ENCODE assay signal across 1 cellular context in the genomic region with DNA sequence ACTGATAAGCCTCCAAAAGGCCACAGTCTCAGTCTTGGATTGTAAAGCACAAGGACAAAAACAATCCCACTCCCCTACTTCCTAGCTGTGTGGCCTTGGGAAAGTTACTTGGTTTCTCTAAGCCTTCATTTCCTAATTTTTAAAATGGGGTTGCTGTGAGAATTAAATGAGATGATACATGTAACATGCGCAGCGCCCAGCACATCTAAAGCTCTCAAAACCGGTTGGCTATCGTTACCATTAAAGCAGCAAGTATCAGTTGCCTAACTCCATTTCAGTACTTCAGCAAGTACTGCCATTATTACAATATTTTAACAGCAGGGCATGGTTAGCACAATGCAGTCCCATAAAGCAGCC.
TF ChIP-seq lines count a peak whose summit lies in the region.

No MANE protein-coding gene starts in this region.

TF ChIP-seq in WTC11, 78 proteins besides CTCF, POLR2A, EP300 and RAD21 (continued from another document):
- TF ChIP-seq, protein P1, sequence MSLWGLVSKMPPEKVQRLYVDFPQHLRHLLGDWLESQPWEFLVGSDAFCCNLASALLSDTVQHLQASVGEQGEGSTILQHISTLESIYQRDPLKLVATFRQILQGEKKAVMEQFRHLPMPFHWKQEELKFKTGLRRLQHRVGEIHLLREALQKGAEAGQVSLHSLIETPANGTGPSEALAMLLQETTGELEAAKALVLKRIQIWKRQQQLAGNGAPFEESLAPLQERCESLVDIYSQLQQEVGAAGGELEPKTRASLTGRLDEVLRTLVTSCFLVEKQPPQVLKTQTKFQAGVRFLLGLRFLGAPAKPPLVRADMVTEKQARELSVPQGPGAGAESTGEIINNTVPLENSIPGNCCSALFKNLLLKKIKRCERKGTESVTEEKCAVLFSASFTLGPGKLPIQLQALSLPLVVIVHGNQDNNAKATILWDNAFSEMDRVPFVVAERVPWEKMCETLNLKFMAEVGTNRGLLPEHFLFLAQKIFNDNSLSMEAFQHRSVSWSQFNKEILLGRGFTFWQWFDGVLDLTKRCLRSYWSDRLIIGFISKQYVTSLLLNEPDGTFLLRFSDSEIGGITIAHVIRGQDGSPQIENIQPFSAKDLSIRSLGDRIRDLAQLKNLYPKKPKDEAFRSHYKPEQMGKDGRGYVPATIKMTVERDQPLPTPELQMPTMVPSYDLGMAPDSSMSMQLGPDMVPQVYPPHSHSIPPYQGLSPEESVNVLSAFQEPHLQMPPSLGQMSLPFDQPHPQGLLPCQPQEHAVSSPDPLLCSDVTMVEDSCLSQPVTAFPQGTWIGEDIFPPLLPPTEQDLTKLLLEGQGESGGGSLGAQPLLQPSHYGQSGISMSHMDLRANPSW (CRISPR knock-in tag; conservative IDR thresholded peaks at IDR 0.05; ENCODE audit: low read depth) = no peak
- TF ChIP-seq TP53 (CRISPR knock-in tag; IDR thresholded peaks at IDR 0.05) = no peak
- TF ChIP-seq, protein P2, sequence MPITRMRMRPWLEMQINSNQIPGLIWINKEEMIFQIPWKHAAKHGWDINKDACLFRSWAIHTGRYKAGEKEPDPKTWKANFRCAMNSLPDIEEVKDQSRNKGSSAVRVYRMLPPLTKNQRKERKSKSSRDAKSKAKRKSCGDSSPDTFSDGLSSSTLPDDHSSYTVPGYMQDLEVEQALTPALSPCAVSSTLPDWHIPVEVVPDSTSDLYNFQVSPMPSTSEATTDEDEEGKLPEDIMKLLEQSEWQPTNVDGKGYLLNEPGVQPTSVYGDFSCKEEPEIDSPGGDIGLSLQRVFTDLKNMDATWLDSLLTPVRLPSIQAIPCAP (CRISPR knock-in tag; IDR thresholded peaks at IDR 0.05) = no peak
- TF ChIP-seq, protein P3, sequence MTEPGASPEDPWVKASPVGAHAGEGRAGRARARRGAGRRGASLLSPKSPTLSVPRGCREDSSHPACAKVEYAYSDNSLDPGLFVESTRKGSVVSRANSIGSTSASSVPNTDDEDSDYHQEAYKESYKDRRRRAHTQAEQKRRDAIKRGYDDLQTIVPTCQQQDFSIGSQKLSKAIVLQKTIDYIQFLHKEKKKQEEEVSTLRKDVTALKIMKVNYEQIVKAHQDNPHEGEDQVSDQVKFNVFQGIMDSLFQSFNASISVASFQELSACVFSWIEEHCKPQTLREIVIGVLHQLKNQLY (CRISPR knock-in tag; IDR thresholded peaks at IDR 0.05) = no peak
- no peak for TF ChIP-seq ZNF232 (CRISPR knock-in tag; IDR thresholded peaks at IDR 0.05)
- TF ChIP-seq, protein P4, sequence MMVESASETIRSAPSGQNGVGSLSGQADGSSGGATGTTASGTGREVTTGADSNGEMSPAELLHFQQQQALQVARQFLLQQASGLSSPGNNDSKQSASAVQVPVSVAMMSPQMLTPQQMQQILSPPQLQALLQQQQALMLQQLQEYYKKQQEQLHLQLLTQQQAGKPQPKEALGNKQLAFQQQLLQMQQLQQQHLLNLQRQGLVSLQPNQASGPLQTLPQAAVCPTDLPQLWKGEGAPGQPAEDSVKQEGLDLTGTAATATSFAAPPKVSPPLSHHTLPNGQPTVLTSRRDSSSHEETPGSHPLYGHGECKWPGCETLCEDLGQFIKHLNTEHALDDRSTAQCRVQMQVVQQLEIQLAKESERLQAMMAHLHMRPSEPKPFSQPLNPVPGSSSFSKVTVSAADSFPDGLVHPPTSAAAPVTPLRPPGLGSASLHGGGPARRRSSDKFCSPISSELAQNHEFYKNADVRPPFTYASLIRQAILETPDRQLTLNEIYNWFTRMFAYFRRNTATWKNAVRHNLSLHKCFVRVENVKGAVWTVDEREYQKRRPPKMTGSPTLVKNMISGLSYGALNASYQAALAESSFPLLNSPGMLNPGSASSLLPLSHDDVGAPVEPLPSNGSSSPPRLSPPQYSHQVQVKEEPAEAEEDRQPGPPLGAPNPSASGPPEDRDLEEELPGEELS (CRISPR knock-in tag; IDR thresholded peaks at IDR 0.05) = no peak
- no peak for TF ChIP-seq CBFB (CRISPR knock-in tag; IDR thresholded peaks at IDR 0.05; ENCODE audit: low read depth)
- TF ChIP-seq NR2C2 (CRISPR knock-in tag; IDR thresholded peaks at IDR 0.05) = no peak
- TF ChIP-seq, protein P5, sequence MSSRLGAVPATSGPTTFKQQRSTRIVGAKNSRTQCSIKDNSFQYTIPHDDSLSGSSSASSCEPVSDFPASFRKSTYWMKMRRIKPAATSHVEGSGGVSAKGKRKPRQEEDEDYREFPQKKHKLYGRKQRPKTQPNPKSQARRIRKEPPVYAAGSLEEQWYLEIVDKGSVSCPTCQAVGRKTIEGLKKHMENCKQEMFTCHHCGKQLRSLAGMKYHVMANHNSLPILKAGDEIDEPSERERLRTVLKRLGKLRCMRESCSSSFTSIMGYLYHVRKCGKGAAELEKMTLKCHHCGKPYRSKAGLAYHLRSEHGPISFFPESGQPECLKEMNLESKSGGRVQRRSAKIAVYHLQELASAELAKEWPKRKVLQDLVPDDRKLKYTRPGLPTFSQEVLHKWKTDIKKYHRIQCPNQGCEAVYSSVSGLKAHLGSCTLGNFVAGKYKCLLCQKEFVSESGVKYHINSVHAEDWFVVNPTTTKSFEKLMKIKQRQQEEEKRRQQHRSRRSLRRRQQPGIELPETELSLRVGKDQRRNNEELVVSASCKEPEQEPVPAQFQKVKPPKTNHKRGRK (CRISPR knock-in tag; IDR thresholded peaks at IDR 0.05; ENCODE audit: borderline replicate concordance) = no peak
